Comparison of ENCODE assay signal across 1 cellular context in genomic region chr11:128502736-128503135, GRCh38.
TF ChIP-seq lines count a peak whose summit lies in the region.

No MANE protein-coding gene starts in this region.

TF ChIP-seq in GM23338, 12 proteins besides CTCF, POLR2A, EP300 and RAD21 (continued from another document):
- TF ChIP-seq, protein P1, sequence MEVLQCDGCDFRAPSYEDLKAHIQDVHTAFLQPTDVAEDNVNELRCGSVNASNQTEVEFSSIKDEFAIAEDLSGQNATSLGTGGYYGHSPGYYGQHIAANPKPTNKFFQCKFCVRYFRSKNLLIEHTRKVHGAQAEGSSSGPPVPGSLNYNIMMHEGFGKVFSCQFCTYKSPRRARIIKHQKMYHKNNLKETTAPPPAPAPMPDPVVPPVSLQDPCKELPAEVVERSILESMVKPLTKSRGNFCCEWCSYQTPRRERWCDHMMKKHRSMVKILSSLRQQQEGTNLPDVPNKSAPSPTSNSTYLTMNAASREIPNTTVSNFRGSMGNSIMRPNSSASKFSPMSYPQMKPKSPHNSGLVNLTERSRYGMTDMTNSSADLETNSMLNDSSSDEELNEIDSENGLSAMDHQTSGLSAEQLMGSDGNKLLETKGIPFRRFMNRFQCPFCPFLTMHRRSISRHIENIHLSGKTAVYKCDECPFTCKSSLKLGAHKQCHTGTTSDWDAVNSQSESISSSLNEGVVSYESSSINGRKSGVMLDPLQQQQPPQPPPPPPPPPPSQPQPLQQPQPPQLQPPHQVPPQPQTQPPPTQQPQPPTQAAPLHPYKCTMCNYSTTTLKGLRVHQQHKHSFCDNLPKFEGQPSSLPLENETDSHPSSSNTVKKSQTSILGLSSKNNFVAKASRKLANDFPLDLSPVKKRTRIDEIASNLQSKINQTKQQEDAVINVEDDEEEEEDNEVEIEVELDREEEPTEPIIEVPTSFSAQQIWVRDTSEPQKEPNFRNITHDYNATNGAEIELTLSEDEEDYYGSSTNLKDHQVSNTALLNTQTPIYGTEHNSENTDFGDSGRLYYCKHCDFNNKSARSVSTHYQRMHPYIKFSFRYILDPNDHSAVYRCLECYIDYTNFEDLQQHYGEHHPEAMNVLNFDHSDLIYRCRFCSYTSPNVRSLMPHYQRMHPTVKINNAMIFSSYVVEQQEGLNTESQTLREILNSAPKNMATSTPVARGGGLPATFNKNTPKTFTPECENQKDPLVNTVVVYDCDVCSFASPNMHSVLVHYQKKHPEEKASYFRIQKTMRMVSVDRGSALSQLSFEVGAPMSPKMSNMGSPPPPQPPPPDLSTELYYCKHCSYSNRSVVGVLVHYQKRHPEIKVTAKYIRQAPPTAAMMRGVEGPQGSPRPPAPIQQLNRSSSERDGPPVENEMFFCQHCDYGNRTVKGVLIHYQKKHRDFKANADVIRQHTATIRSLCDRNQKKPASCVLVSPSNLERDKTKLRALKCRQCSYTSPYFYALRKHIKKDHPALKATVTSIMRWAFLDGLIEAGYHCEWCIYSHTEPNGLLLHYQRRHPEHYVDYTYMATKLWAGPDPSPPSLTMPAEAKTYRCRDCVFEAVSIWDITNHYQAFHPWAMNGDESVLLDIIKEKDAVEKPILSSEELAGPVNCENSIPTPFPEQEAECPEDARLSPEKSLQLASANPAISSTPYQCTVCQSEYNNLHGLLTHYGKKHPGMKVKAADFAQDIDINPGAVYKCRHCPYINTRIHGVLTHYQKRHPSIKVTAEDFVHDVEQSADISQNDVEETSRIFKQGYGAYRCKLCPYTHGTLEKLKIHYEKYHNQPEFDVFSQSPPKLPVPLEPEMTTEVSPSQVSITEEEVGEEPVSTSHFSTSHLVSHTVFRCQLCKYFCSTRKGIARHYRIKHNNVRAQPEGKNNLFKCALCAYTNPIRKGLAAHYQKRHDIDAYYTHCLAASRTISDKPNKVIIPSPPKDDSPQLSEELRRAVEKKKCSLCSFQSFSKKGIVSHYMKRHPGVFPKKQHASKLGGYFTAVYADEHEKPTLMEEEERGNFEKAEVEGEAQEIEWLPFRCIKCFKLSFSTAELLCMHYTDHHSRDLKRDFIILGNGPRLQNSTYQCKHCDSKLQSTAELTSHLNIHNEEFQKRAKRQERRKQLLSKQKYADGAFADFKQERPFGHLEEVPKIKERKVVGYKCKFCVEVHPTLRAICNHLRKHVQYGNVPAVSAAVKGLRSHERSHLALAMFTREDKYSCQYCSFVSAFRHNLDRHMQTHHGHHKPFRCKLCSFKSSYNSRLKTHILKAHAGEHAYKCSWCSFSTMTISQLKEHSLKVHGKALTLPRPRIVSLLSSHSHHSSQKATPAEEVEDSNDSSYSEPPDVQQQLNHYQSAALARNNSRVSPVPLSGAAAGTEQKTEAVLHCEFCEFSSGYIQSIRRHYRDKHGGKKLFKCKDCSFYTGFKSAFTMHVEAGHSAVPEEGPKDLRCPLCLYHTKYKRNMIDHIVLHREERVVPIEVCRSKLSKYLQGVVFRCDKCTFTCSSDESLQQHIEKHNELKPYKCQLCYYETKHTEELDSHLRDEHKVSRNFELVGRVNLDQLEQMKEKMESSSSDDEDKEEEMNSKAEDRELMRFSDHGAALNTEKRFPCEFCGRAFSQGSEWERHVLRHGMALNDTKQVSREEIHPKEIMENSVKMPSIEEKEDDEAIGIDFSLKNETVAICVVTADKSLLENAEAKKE (CRISPR knock-in tag; IDR thresholded peaks at IDR 0.05), result no peak
- no peak for TF ChIP-seq ZNF114 (CRISPR knock-in tag; IDR thresholded peaks at IDR 0.05)
- no peak for TF ChIP-seq ETS1 (IDR thresholded peaks at IDR 0.05)
- no peak for TF ChIP-seq STAT1 (IDR thresholded peaks at IDR 0.05; ENCODE audit: unreplicated experiment)
- TF ChIP-seq CREB1 (CRISPR knock-in tag; IDR thresholded peaks at IDR 0.05; ENCODE audit: low read depth), result no peak
- no peak for TF ChIP-seq EZH2 (IDR thresholded peaks at IDR 0.05; ENCODE audit: low read depth, unreplicated experiment)
